ENCODE assay signal across 28 cellular contexts in genomic region chr3:55650011-55650410, GRCh38.
"Had no signal": no experiment of that assay in that cellular context is flagged by ENCODE, and none has a peak within 500 bp of the region (broad histone marks: within the 10 kb centered on the region; RNA-seq: fewer than 3 reads in every experiment).

No MANE protein-coding gene starts in this region.

- H3K27ac ChIP-seq: adrenal gland, body of pancreas, esophagus muscularis mucosa, foreskin keratinocyte, gastrocnemius medialis had no signal

- H3K27me3 ChIP-seq: body of pancreas, esophagus muscularis mucosa, foreskin keratinocyte had no signal

- H3K4me1 ChIP-seq: adrenal gland, body of pancreas, esophagus muscularis mucosa, foreskin keratinocyte, gastrocnemius medialis had no signal

- H3K4me3 ChIP-seq: adrenal gland, body of pancreas, esophagus muscularis mucosa, gastrocnemius medialis had no signal

- H3K36me3 ChIP-seq: adrenal gland, esophagus muscularis mucosa, gastrocnemius medialis had no signal

- DNase-seq: activated CD4-positive, alpha-beta memory T cell treated with anti-CD3 and anti-CD28 coated beads for 36 hours; activated CD4-positive, alpha-beta T cell treated with anti-CD3 and anti-CD28 coated beads for 36 hours; activated CD4-positive, alpha-beta T cell treated with anti-CD3 and anti-CD28 coated beads, Interleukin-2, amount 10 ng/mL, durations not matched to agents 24 days and 14 days; activated CD4-positive, CD25-positive, alpha-beta regulatory T cell; activated CD4-positive, CD25-positive, alpha-beta regulatory T cell treated with anti-CD3 and anti-CD28 coated beads, Interleukin-2, amount 50 U/mL, for 72 hours; activated CD8-positive, alpha-beta memory T cell treated with anti-CD3 and anti-CD28 coated beads, Interleukin-2, amount 10 ng/mL, durations not matched to agents 7 days and 5 days; activated CD8-positive, alpha-beta memory T cell treated with anti-CD3 and anti-CD28 coated beads, Interleukin-2, amount 50 U/mL, for 4 hours; activated CD8-positive, alpha-beta T cell treated with anti-CD3 and anti-CD28 coated beads, Interleukin-2, amount 10 ng/mL, durations not matched to agents 7 days and 5 days; activated effector memory CD4-positive, alpha-beta T cell treated with anti-CD3 and anti-CD28 coated beads, Interleukin-2, amount 50 U/mL, for 16 hours; activated naive CD4-positive, alpha-beta T cell treated with anti-CD3 and anti-CD28 coated beads for 36 hours; activated naive CD8-positive, alpha-beta T cell treated with anti-CD3 and anti-CD28 coated beads for 36 hours; activated naive CD8-positive, alpha-beta T cell treated with anti-CD3 and anti-CD28 coated beads, Interleukin-2, amount 50 U/mL, for 24 hours; activated T-cell treated with anti-CD3 and anti-CD28 coated beads, Interleukin-2, amount 50 U/mL, for 1 hour; activated T-cell treated with anti-CD3 and anti-CD28 coated beads, Interleukin-2, amount 50 U/mL, for 48 hours; adrenal gland; amygdala; aorta; body of pancreas; cortex of kidney; dermis blood vessel endothelial cell; effector CD4-positive, alpha-beta T cell; effector memory CD8-positive, alpha-beta T cell; erythroblast; foreskin keratinocyte; gastrocnemius medialis; glutamatergic neuron; T-helper 2 cell had no signal

- H3K9me3 ChIP-seq: adrenal gland, body of pancreas, esophagus muscularis mucosa, gastrocnemius medialis had no signal

- ATAC-seq: activated CD4-positive, alpha-beta T cell treated with anti-CD3 and anti-CD28 coated beads for 36 hours; activated CD8-positive, alpha-beta memory T cell treated with anti-CD3 and anti-CD28 coated beads, Interleukin-2, amount 10 ng/mL, durations not matched to agents 7 days and 5 days; activated CD8-positive, alpha-beta T cell treated with anti-CD3 and anti-CD28 coated beads, Interleukin-2, amount 10 ng/mL, durations not matched to agents 7 days and 5 days; activated naive CD8-positive, alpha-beta T cell treated with anti-CD3 and anti-CD28 coated beads, Interleukin-2, amount 50 U/mL, for 24 hours; body of pancreas; effector memory CD8-positive, alpha-beta T cell; foreskin keratinocyte; gastrocnemius medialis had no signal
